1 cellular context compared by ENCODE assay signal in the genomic region with DNA sequence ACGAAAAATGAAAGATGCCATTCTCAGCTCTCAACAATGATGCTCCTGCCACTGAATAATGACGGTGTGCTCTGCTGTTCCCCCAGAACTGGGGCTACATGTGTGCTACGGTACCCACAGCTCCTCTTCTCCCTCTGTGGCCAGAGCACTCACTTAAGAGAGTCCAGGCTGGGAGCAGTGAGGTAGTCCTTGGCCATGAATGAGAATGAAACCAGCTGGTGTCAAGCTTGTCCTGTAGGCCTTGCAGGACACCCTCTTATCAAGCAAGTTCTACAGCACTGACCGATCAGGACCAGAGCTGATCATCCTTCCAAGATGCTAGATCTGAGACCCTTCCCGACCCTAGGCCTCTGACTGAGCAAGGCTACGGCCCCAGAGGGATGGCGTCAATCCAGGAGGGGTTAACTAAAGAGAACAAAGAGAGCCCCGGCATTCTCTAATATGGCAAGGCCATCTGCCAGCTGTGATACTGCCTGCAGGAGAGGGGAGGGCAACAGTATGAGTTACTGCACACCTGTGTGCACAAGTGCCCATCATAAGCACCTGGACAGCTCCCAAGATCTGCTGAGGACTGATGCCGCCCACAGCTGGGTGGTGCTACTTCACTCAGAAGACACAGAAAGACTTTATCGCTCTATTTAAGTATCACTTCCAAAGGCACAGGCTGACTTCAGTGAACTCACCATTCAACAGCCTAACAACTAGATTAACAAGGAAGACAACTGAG.
TF ChIP-seq lines count a peak whose summit lies in the region.

No MANE protein-coding gene starts in this region.

TF ChIP-seq in IMR-90, 13 proteins besides CTCF, POLR2A, EP300 and RAD21:
- no peak for TF ChIP-seq FOS (IDR thresholded peaks at IDR 0.05; ENCODE audit: low read depth, low read length)
- TF ChIP-seq NFE2L2 (IDR thresholded peaks at IDR 0.05; ENCODE audit: low read depth, low read length): no peak
- TF ChIP-seq CEBPB (IDR thresholded peaks at IDR 0.05; ENCODE audit: low read depth, low read length): no peak
- TF ChIP-seq RFX5 (IDR thresholded peaks at IDR 0.05; ENCODE audit: low read depth, low read length): no peak
